Comparison of ENCODE assay signal across 18 cellular contexts in genomic region chr9:36911601-36912412, GRCh38.
"Had no signal": no experiment of that assay in that cellular context is flagged by ENCODE, and none has a peak within 500 bp of the region (broad histone marks: within the 10 kb centered on the region; RNA-seq: fewer than 3 reads in every experiment).

No MANE protein-coding gene starts in this region.

- H3K36me3 Mint-ChIP-seq: activated CD4-positive, alpha-beta memory T cell treated with anti-CD3 and anti-CD28 coated beads for 36 hours; activated naive CD8-positive, alpha-beta T cell treated with anti-CD3 and anti-CD28 coated beads, Interleukin-2, amount 10 ng/mL, durations not matched to agents 7 days and 5 days; natural killer cell had no signal

- ATAC-seq: activated T-cell treated with anti-CD3 and anti-CD28 coated beads, Interleukin-2, amount 50 U/mL, for 72 hours; esophagus mucosa; mucosa of descending colon; natural killer cell; sciatic nerve had no signal

- H3K4me1 Mint-ChIP-seq: activated naive CD8-positive, alpha-beta T cell treated with anti-CD3 and anti-CD28 coated beads, Interleukin-2, amount 10 ng/mL, durations not matched to agents 7 days and 5 days; natural killer cell had no signal

- H3K4me3 ChIP-seq: dorsolateral prefrontal cortex, lower lobe of right lung, mucosa of descending colon, upper lobe of left lung had no signal

- H3K4me3 Mint-ChIP-seq: activated CD4-positive, alpha-beta memory T cell treated with anti-CD3 and anti-CD28 coated beads for 36 hours; activated naive CD8-positive, alpha-beta T cell treated with anti-CD3 and anti-CD28 coated beads, Interleukin-2, amount 10 ng/mL, durations not matched to agents 7 days and 5 days; activated T-cell treated with anti-CD3 and anti-CD28 coated beads, Interleukin-2, amount 50 U/mL, for 72 hours; natural killer cell; stimulated activated naive CD8-positive, alpha-beta T cell treated with anti-CD3 and anti-CD28 coated beads, Interleukin-15, Interleukin-2, amounts not matched to agents 100 ng/mL and 50 ng/mL, for 24 hours had no signal

- FAIRE-seq: endometrium had no signal

- H3K27me3 ChIP-seq: upper lobe of left lung had no signal

- H3K9me3 ChIP-seq: mucosa of descending colon, upper lobe of left lung had no signal

- H3K27ac Mint-ChIP-seq: activated CD4-positive, alpha-beta memory T cell treated with anti-CD3 and anti-CD28 coated beads for 36 hours; activated naive CD8-positive, alpha-beta T cell treated with anti-CD3 and anti-CD28 coated beads, Interleukin-2, amount 10 ng/mL, durations not matched to agents 7 days and 5 days; activated T-cell treated with anti-CD3 and anti-CD28 coated beads, Interleukin-2, amount 50 U/mL, for 72 hours; natural killer cell; progenitor cell of endocrine pancreas; stimulated activated naive CD8-positive, alpha-beta T cell treated with anti-CD3 and anti-CD28 coated beads, Interleukin-15, Interleukin-2, amounts not matched to agents 100 ng/mL and 50 ng/mL, for 24 hours had no signal

- H3K27ac ChIP-seq: dorsolateral prefrontal cortex, lower lobe of right lung, upper lobe of left lung had no signal

- H3K9me3 Mint-ChIP-seq: activated CD4-positive, alpha-beta memory T cell treated with anti-CD3 and anti-CD28 coated beads for 36 hours; activated naive CD8-positive, alpha-beta T cell treated with anti-CD3 and anti-CD28 coated beads, Interleukin-2, amount 10 ng/mL, durations not matched to agents 7 days and 5 days; activated T-cell treated with anti-CD3 and anti-CD28 coated beads, Interleukin-2, amount 50 U/mL, for 72 hours; natural killer cell; stimulated activated naive CD8-positive, alpha-beta T cell treated with anti-CD3 and anti-CD28 coated beads, Interleukin-15, Interleukin-2, amounts not matched to agents 100 ng/mL and 50 ng/mL, for 24 hours had no signal

- DNase-seq: activated CD4-positive, alpha-beta memory T cell treated with anti-CD3 and anti-CD28 coated beads for 36 hours; activated gamma-delta T cell treated with Interleukin-2 at 50 U/mL for 16 hours; activated naive CD8-positive, alpha-beta T cell treated with anti-CD3 and anti-CD28 coated beads, Interleukin-2, amount 10 ng/mL, durations not matched to agents 7 days and 5 days; activated T-cell treated with anti-CD3 and anti-CD28 coated beads, Interleukin-2, amount 50 U/mL, for 72 hours; anterior cingulate cortex; cerebellar nuclear complex; dorsolateral prefrontal cortex; hypothalamus; lower lobe of right lung; mucosa of descending colon; natural killer cell; nucleus accumbens; upper lobe of left lung had no signal

- H3K36me3 ChIP-seq: lower lobe of right lung, upper lobe of left lung had no signal

- H3K4me1 ChIP-seq: lower lobe of right lung, upper lobe of left lung had no signal
